ENCODE assay signal across 2 cellular contexts in the genomic region with DNA sequence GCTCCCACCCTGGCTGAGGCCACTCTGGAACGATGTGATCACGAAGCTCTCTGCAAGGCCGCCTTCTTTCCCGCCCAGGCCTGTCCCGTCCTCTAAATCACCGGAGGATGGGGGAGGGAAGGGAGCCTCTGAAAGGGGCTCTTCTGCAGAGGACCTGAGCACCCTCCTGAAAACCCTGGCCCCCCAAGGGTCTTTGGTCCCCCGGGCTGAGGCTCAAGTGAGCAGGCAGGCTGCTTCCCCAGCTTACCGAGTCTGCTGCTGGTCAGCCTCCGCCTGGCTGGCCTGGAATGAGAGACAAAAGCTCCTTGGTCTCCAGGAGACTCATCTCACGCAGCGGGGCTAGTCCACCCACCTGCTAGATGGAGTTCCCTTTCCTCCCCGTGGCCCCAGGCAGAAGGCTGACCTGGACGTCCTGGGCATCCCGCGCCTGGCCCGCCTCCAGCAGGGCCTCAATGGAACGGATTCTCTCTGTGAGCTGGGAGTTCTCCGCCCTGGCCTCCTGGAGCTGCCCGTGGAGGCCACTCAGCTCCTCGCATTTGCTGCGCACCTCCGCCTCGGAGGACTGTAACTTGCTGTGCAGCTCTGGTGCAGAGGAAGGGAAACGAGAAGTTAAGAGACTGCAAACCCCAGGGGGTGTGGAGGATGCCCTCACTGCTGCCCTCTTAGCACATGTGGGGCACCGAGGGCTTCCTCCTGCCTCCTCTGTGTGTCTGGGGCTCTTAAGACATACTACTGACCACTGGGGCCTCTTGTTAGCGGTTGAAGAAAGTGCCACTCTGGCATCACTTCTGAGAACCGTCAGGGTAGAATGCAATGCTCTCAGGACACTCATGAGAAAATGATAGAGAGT.
A peak's percentile ranks its signal among the peaks of the same experiment; 100 is the strongest.
TF ChIP-seq lines count a peak whose summit lies in the region.

No MANE protein-coding gene starts in this region.

TF ChIP-seq in IMR-90, 13 proteins besides CTCF, POLR2A, EP300 and RAD21:
- TF ChIP-seq CEBPB (IDR thresholded peaks at IDR 0.05; ENCODE audit: low read depth, low read length) = no peak
- TF ChIP-seq BHLHE40 (IDR thresholded peaks at IDR 0.05; ENCODE audit: low read depth, low read length) = no peak
- TF ChIP-seq RCOR1 (IDR thresholded peaks at IDR 0.05; ENCODE audit: insufficient replicate concordance, low read length) = no peak
- no peak for TF ChIP-seq MAZ (IDR thresholded peaks at IDR 0.05; ENCODE audit: borderline replicate concordance, low read depth, low read length)
- TF ChIP-seq FOS (IDR thresholded peaks at IDR 0.05; ENCODE audit: low read depth, low read length) = no peak
- TF ChIP-seq RFX5 (IDR thresholded peaks at IDR 0.05; ENCODE audit: low read depth, low read length) = no peak
- TF ChIP-seq, protein P1, sequence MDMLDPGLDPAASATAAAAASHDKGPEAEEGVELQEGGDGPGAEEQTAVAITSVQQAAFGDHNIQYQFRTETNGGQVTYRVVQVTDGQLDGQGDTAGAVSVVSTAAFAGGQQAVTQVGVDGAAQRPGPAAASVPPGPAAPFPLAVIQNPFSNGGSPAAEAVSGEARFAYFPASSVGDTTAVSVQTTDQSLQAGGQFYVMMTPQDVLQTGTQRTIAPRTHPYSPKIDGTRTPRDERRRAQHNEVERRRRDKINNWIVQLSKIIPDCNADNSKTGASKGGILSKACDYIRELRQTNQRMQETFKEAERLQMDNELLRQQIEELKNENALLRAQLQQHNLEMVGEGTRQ (IDR thresholded peaks at IDR 0.05; ENCODE audit: low read depth, low read length) = no peak
- TF ChIP-seq SMC3 (IDR thresholded peaks at IDR 0.05; ENCODE audit: low read depth, low read length) = no peak
- TF ChIP-seq CHD1 (IDR thresholded peaks at IDR 0.05; ENCODE audit: low read depth, low read length) = no peak
- TF ChIP-seq MAFK (IDR thresholded peaks at IDR 0.05; ENCODE audit: low read depth, low read length) = no peak
- no peak for TF ChIP-seq MXI1 (IDR thresholded peaks at IDR 0.05; ENCODE audit: borderline replicate concordance, low read depth, low read length)
- TF ChIP-seq, protein P2, sequence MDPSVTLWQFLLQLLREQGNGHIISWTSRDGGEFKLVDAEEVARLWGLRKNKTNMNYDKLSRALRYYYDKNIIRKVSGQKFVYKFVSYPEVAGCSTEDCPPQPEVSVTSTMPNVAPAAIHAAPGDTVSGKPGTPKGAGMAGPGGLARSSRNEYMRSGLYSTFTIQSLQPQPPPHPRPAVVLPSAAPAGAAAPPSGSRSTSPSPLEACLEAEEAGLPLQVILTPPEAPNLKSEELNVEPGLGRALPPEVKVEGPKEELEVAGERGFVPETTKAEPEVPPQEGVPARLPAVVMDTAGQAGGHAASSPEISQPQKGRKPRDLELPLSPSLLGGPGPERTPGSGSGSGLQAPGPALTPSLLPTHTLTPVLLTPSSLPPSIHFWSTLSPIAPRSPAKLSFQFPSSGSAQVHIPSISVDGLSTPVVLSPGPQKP (IDR thresholded peaks at IDR 0.05; ENCODE audit: borderline replicate concordance, low read depth, low read length) = no peak
- TF ChIP-seq NFE2L2 (IDR thresholded peaks at IDR 0.05; ENCODE audit: low read depth, low read length) = no peak

TF ChIP-seq in HepG2, 621 proteins besides CTCF, POLR2A, EP300 and RAD21:
- TF ChIP-seq RBM22 (optimal IDR thresholded peaks at IDR 0.05; ENCODE audit: low read length) (peak; percentile 95), ZNF557 (CRISPR knock-in tag; IDR thresholded peaks at IDR 0.05) (no peak), SRSF1 (optimal IDR thresholded peaks at IDR 0.05; ENCODE audit: low read depth, low read length) (peak; percentile 63), PAF1 (CRISPR knock-in tag; IDR thresholded peaks at IDR 0.05) (0 out of 2 replicates have a peak, but pooled peaks have one; percentile 11), TEAD3 (CRISPR knock-in tag; optimal IDR thresholded peaks at IDR 0.05; ENCODE audit: borderline replicate concordance) (no peak), NFKB2 (CRISPR knock-in tag; IDR thresholded peaks at IDR 0.05; ENCODE audit: borderline replicate concordance) (peak; percentile 48; the same call in 1 of the 2 replicates), ZBTB42 (CRISPR knock-in tag; IDR thresholded peaks at IDR 0.05) (no peak), ZFX (CRISPR knock-in tag; IDR thresholded peaks at IDR 0.05; ENCODE audit: low read depth) (no peak), ZEB1 (IDR thresholded peaks at IDR 0.05; ENCODE audit: insufficient replicate concordance, low read depth) (no peak), HDAC1 (CRISPR knock-in tag; IDR thresholded peaks at IDR 0.05) (no peak), AGO1 (IDR thresholded peaks at IDR 0.05; ENCODE audit: low read depth, low read length, poor library complexity, severe bottlenecking) (peak; percentile 45), ZNF572 (CRISPR knock-in tag; IDR thresholded peaks at IDR 0.05) (0 out of 2 replicates have a peak, but pooled peaks have one; percentile 13), CREM (IDR thresholded peaks at IDR 0.05) (no peak), CREM (CRISPR knock-in tag; IDR thresholded peaks at IDR 0.05) (no peak), AGO2 (optimal IDR thresholded peaks at IDR 0.05; ENCODE audit: low read depth, low read length) (peak; percentile 91), U2AF1 (optimal IDR thresholded peaks at IDR 0.05; ENCODE audit: low read depth, low read length) (peak; percentile 62), POLR2AphosphoS5 (IDR thresholded peaks at IDR 0.05; ENCODE audit: low read depth, low read length) (peak; percentile 37; the same call in 1 of the 2 replicates)
- TF ChIP-seq, protein P3, sequence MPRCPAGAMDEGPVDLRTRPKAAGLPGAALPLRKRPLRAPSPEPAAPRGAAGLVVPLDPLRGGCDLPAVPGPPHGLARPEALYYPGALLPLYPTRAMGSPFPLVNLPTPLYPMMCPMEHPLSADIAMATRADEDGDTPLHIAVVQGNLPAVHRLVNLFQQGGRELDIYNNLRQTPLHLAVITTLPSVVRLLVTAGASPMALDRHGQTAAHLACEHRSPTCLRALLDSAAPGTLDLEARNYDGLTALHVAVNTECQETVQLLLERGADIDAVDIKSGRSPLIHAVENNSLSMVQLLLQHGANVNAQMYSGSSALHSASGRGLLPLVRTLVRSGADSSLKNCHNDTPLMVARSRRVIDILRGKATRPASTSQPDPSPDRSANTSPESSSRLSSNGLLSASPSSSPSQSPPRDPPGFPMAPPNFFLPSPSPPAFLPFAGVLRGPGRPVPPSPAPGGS (CRISPR knock-in tag; IDR thresholded peaks at IDR 0.05) = no peak
- TF ChIP-seq, protein P4, sequence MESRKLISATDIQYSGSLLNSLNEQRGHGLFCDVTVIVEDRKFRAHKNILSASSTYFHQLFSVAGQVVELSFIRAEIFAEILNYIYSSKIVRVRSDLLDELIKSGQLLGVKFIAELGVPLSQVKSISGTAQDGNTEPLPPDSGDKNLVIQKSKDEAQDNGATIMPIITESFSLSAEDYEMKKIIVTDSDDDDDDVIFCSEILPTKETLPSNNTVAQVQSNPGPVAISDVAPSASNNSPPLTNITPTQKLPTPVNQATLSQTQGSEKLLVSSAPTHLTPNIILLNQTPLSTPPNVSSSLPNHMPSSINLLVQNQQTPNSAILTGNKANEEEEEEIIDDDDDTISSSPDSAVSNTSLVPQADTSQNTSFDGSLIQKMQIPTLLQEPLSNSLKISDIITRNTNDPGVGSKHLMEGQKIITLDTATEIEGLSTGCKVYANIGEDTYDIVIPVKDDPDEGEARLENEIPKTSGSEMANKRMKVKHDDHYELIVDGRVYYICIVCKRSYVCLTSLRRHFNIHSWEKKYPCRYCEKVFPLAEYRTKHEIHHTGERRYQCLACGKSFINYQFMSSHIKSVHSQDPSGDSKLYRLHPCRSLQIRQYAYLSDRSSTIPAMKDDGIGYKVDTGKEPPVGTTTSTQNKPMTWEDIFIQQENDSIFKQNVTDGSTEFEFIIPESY (CRISPR knock-in tag; IDR thresholded peaks at IDR 0.05) = peak; percentile 90
